In genomic region chr18:48446582-48447225, GRCh38 we compare ENCODE assay signal across 1 cellular context.
TF ChIP-seq lines count a peak whose summit lies in the region.

No MANE protein-coding gene starts in this region.

TF ChIP-seq in HepG2, 621 proteins besides CTCF, POLR2A, EP300 and RAD21 (continued from another document and continues in another):
- TF ChIP-seq ZNF687 (CRISPR knock-in tag; IDR thresholded peaks at IDR 0.05) = peak; percentile 83
- peak; percentile 24; the same call in 1 of the 2 replicates for TF ChIP-seq ZNF333 (CRISPR knock-in tag; IDR thresholded peaks at IDR 0.05; ENCODE audit: borderline replicate concordance)
- peak; percentile 50; the same call in 1 of the 2 replicates for TF ChIP-seq ZNF710 (CRISPR knock-in tag; IDR thresholded peaks at IDR 0.05; ENCODE audit: borderline replicate concordance)
- peak; percentile 51; the same call in 1 of the 2 replicates for TF ChIP-seq MYC (CRISPR knock-in tag; IDR thresholded peaks at IDR 0.05; ENCODE audit: borderline replicate concordance)
- peak; percentile 26; the same call in 1 of the 2 replicates for TF ChIP-seq DRAP1 (CRISPR knock-in tag; IDR thresholded peaks at IDR 0.05)
- no peak for TF ChIP-seq FOXP1 (IDR thresholded peaks at IDR 0.05)
- TF ChIP-seq FOXP1 (CRISPR knock-in tag; IDR thresholded peaks at IDR 0.05) = no peak
- 0 out of 2 replicates have a peak, but pooled peaks have one; percentile 43 for TF ChIP-seq ZNF768 (CRISPR knock-in tag; IDR thresholded peaks at IDR 0.05)
- peak; percentile 49 for TF ChIP-seq SAP130 (CRISPR knock-in tag; IDR thresholded peaks at IDR 0.05; ENCODE audit: low read depth)
- peak; percentile 48 for TF ChIP-seq SKI (IDR thresholded peaks at IDR 0.05; ENCODE audit: partially characterized antibody)
- no peak for TF ChIP-seq ZNF672 (CRISPR knock-in tag; IDR thresholded peaks at IDR 0.05)
- TF ChIP-seq ZSCAN9 (CRISPR knock-in tag; IDR thresholded peaks at IDR 0.05; ENCODE audit: borderline replicate concordance) = no peak
- TF ChIP-seq ZC3H13 (CRISPR knock-in tag; IDR thresholded peaks at IDR 0.05) = no peak
- TF ChIP-seq ZNF776 (CRISPR knock-in tag; IDR thresholded peaks at IDR 0.05) = 0 out of 2 replicates have a peak, but pooled peaks have one; percentile 42
- no peak for TF ChIP-seq ZNF10 (CRISPR knock-in tag; IDR thresholded peaks at IDR 0.05; ENCODE audit: borderline replicate concordance, low read depth)
- peak; percentile 54; the same call in 1 of the 2 replicates for TF ChIP-seq ZNF12 (CRISPR knock-in tag; IDR thresholded peaks at IDR 0.05)
- 0 out of 2 replicates have a peak, but pooled peaks have one; percentile 21 for TF ChIP-seq RARA (CRISPR knock-in tag; IDR thresholded peaks at IDR 0.05)
- TF ChIP-seq GLI4 (CRISPR knock-in tag; IDR thresholded peaks at IDR 0.05; ENCODE audit: borderline replicate concordance) = no peak
- TF ChIP-seq KDM3A (CRISPR knock-in tag; IDR thresholded peaks at IDR 0.05; ENCODE audit: low read depth) = no peak
- no peak for TF ChIP-seq ZFP37 (CRISPR knock-in tag; IDR thresholded peaks at IDR 0.05; ENCODE audit: borderline replicate concordance)
- peak; percentile 34; the same call in 1 of the 2 replicates for TF ChIP-seq RXRA (CRISPR knock-in tag; IDR thresholded peaks at IDR 0.05)
- no peak for TF ChIP-seq PAF1 (CRISPR knock-in tag; IDR thresholded peaks at IDR 0.05)
- peak; percentile 57 for TF ChIP-seq BORCS8-MEF2B (CRISPR knock-in tag; IDR thresholded peaks at IDR 0.05)
- TF ChIP-seq ZNF549 (CRISPR knock-in tag; IDR thresholded peaks at IDR 0.05) = no peak
- TF ChIP-seq PAX8 (CRISPR knock-in tag; IDR thresholded peaks at IDR 0.05; ENCODE audit: borderline replicate concordance) = no peak
- no peak for TF ChIP-seq SRY (CRISPR knock-in tag; IDR thresholded peaks at IDR 0.05)
- peak; percentile 46; the same call in 1 of the 2 replicates for TF ChIP-seq MTA1 (CRISPR knock-in tag; IDR thresholded peaks at IDR 0.05; ENCODE audit: borderline replicate concordance)
- TF ChIP-seq, protein P1, sequence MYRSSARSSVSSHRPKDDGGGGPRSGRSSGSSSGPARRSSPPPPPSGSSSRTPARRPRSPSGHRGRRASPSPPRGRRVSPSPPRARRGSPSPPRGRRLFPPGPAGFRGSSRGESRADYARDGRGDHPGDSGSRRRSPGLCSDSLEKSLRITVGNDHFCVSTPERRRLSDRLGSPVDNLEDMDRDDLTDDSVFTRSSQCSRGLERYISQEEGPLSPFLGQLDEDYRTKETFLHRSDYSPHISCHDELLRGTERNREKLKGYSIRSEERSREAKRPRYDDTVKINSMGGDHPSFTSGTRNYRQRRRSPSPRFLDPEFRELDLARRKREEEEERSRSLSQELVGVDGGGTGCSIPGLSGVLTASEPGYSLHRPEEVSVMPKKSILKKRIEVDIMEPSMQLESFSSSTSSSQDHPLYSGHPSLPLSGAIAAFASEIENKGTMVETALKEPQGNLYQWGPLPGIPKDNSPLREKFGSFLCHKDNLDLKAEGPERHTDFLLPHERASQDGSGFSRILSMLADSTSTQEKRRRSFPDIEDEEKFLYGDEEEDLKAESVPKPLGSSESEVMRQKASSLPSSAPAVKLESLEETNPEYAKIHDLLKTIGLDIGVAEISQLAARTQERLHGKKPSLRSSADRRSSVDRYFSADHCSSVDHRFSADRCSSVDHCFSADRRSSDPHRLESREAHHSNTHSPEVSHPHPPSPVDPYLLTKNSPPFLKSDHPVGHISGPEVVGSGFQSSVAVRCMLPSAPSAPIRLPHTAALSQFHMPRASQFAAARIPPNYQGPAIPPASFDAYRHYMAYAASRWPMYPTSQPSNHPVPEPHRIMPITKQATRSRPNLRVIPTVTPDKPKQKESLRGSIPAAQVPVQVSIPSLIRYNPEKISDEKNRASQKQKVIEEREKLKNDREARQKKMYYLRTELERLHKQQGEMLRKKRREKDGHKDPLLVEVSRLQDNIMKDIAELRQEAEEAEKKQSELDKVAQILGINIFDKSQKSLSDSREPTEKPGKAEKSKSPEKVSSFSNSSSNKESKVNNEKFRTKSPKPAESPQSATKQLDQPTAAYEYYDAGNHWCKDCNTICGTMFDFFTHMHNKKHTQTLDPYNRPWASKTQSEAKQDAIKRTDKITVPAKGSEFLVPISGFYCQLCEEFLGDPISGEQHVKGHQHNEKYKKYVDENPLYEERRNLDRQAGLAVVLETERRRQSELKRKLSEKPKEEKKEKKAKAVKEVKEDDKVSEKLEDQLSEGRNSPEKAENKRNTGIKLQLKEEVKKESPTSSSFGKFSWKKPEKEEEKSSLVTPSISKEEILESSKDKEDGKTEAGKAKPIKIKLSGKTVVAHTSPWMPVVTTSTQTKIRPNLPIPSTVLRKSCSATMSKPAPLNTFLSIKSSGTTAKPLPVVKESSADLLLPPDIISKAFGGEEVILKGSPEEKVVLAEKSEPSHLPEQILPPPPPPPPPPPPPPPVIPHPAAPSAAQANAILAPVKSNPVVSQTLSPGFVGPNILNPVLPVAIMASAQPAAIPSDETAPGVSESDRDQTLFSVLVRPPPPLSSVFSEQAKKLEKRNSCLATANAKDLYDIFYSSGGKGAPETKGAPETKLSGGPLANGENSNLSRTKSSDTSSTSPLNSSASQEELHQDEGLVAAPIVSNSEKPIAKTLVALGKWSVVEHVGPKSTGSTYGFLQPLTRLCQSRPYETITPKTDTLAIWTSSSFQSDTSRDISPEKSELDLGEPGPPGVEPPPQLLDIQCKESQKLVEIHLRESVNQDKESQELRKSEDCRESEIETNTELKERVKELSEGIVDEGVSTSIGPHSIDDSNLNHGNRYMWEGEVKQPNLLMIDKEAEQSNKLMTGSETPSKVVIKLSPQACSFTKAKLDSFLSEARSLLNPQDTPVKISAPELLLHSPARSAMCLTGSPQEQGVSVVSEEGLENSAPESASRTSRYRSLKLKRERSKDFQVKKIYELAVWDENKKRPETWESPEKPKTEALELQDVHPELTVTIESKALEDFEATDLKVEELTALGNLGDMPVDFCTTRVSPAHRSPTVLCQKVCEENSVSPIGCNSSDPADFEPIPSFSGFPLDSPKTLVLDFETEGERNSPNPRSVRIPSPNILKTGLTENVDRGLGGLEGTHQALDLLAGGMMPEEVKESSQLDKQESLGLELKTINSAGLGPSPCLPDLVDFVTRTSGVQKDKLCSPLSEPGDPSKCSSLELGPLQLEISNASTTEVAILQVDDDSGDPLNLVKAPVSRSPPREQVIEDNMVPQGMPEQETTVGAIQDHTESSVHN (CRISPR knock-in tag; IDR thresholded peaks at IDR 0.05) = no peak
- TF ChIP-seq ZFP1 (CRISPR knock-in tag; IDR thresholded peaks at IDR 0.05) = no peak
- peak; percentile 67; the same call in 1 of the 2 replicates for TF ChIP-seq ZNF580 (CRISPR knock-in tag; IDR thresholded peaks at IDR 0.05; ENCODE audit: borderline replicate concordance, low read depth)
- TF ChIP-seq SP140L (CRISPR knock-in tag; IDR thresholded peaks at IDR 0.05; ENCODE audit: borderline replicate concordance) = no peak
- TF ChIP-seq, protein P2, sequence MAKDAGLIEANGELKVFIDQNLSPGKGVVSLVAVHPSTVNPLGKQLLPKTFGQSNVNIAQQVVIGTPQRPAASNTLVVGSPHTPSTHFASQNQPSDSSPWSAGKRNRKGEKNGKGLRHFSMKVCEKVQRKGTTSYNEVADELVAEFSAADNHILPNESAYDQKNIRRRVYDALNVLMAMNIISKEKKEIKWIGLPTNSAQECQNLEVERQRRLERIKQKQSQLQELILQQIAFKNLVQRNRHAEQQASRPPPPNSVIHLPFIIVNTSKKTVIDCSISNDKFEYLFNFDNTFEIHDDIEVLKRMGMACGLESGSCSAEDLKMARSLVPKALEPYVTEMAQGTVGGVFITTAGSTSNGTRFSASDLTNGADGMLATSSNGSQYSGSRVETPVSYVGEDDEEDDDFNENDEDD (CRISPR knock-in tag; IDR thresholded peaks at IDR 0.05; ENCODE audit: borderline replicate concordance) = peak; percentile 50; the same call in 1 of the 2 replicates
- peak; percentile 62 for TF ChIP-seq IRF2 (CRISPR knock-in tag; IDR thresholded peaks at IDR 0.05)
- no peak for TF ChIP-seq ZNF34 (CRISPR knock-in tag; IDR thresholded peaks at IDR 0.05; ENCODE audit: borderline replicate concordance)
- 0 out of 2 replicates have a peak, but pooled peaks have one; percentile 12 for TF ChIP-seq ZBTB38 (CRISPR knock-in tag; IDR thresholded peaks at IDR 0.05)
- TF ChIP-seq MAF1 (CRISPR knock-in tag; IDR thresholded peaks at IDR 0.05; ENCODE audit: borderline replicate concordance) = no peak
- no peak for TF ChIP-seq STAT5B (CRISPR knock-in tag; IDR thresholded peaks at IDR 0.05)
- TF ChIP-seq, protein P3, sequence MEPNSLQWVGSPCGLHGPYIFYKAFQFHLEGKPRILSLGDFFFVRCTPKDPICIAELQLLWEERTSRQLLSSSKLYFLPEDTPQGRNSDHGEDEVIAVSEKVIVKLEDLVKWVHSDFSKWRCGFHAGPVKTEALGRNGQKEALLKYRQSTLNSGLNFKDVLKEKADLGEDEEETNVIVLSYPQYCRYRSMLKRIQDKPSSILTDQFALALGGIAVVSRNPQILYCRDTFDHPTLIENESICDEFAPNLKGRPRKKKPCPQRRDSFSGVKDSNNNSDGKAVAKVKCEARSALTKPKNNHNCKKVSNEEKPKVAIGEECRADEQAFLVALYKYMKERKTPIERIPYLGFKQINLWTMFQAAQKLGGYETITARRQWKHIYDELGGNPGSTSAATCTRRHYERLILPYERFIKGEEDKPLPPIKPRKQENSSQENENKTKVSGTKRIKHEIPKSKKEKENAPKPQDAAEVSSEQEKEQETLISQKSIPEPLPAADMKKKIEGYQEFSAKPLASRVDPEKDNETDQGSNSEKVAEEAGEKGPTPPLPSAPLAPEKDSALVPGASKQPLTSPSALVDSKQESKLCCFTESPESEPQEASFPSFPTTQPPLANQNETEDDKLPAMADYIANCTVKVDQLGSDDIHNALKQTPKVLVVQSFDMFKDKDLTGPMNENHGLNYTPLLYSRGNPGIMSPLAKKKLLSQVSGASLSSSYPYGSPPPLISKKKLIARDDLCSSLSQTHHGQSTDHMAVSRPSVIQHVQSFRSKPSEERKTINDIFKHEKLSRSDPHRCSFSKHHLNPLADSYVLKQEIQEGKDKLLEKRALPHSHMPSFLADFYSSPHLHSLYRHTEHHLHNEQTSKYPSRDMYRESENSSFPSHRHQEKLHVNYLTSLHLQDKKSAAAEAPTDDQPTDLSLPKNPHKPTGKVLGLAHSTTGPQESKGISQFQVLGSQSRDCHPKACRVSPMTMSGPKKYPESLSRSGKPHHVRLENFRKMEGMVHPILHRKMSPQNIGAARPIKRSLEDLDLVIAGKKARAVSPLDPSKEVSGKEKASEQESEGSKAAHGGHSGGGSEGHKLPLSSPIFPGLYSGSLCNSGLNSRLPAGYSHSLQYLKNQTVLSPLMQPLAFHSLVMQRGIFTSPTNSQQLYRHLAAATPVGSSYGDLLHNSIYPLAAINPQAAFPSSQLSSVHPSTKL (CRISPR knock-in tag; IDR thresholded peaks at IDR 0.05) = peak; percentile 56; the same call in 1 of the 2 replicates
- TF ChIP-seq HNF4A (CRISPR knock-in tag; IDR thresholded peaks at IDR 0.05) = no peak
- TF ChIP-seq HDAC1 (CRISPR knock-in tag; IDR thresholded peaks at IDR 0.05) = 0 out of 2 replicates have a peak, but pooled peaks have one; percentile 35
- no peak for TF ChIP-seq HNRNPH1 (optimal IDR thresholded peaks at IDR 0.05; ENCODE audit: low read depth, low read length)
- no peak for TF ChIP-seq NR2F1 (CRISPR knock-in tag; IDR thresholded peaks at IDR 0.05)
- 0 out of 2 replicates have a peak, but pooled peaks have one; percentile 51 for TF ChIP-seq ZNF543 (CRISPR knock-in tag; IDR thresholded peaks at IDR 0.05)
